ENCODE assay signal across 20 cellular contexts in genomic region chr2:200203381-200203827, GRCh38.
DNase-seq lines count a peak whose midpoint lies in the region; FAIRE-seq and TF ChIP-seq lines count a peak whose summit lies in the region.
"Had no signal": no experiment of that assay in that cellular context is flagged by ENCODE, and none has a peak within 500 bp of the region (broad histone marks: within the 10 kb centered on the region; RNA-seq: fewer than 3 reads in every experiment).

No MANE protein-coding gene starts in this region.

- no peak overlapping the region for H3K4ac ChIP-seq in H1 (replicated peaks; ENCODE audit: insufficient read length, low read depth, low read length)

- no peak overlapping the region for H2AK5ac ChIP-seq in H1 (ENCODE audit: low read depth, low read length)

- H3K4me3 ChIP-seq in HUES6 (ENCODE audit: low read depth, low read length) (no peak overlapping the region), H1 (ENCODE audit: extremely low read depth in 1 of 4, insufficient read depth in 2 of 4, low read depth in 3 of 4, low read length in 4 of 4) (peak overlapping the region in 1 of 4 experiments; percentile 24; a peak in 1 of 8 replicates), iPS-18a (ENCODE audit: low read length) (peak overlapping the region; percentile 5), thyroid gland (replicated peaks in 1 of 3) (no peak overlapping the region)

- no peak overlapping the region for H4K8ac ChIP-seq in H1 (ENCODE audit: extremely low read depth, insufficient read depth, low read length)

- H2AFZ ChIP-seq in H1 (ENCODE audit: low read length), result no peak overlapping the region

- no peak overlapping the region for H3K27ac Mint-ChIP-seq in CD14-positive monocyte
- H3K27ac Mint-ChIP-seq: T-cell had no signal

- H3K9me3 ChIP-seq in HUES6 (ENCODE audit: control insufficient read depth, insufficient read depth, low read depth, low read length), result peaks cover 9% of the 10 kb centered on the region
- H3K9me3 ChIP-seq in H1 (ENCODE audit: insufficient read depth in 2 of 2, low read depth in 1 of 2, low read length in 1 of 2), result peaks cover 0 to 4% of the 10 kb centered on the region in 2 experiments; a peak in 1 of 4 replicates
- no peaks in the 10 kb centered on the region for H3K9me3 ChIP-seq in iPS-18a (ENCODE audit: control insufficient read depth, low read depth, low read length)
- H3K9me3 ChIP-seq in thyroid gland, result no peaks in the 10 kb centered on the region
- H3K9me3 ChIP-seq: SK-N-SH had no signal

- DNase-seq in H1 (ENCODE audit: low read depth in 1 of 2, low spot score in 2 of 2) (peak in 1 of 2 experiments; percentile 23), thyroid gland (no peak), SW 1271 (lab: John Stamatoyannopoulos, UW) (no peak), NCI-H146 treated with DMSO at 0.1 percent for 48 hours (lab: John Stamatoyannopoulos, UW; ENCODE audit: unreplicated experiment) (no peak), CD14-positive monocyte (ENCODE audit: low spot score) (no peak), NCI-H187 treated with DMSO at 0.1 percent for 48 hours (lab: John Stamatoyannopoulos, UW) (no peak)
- DNase-seq: ACHN, C1 segment of cervical spinal cord, DMS79 treated with DMSO at 0.1 percent for 48 hours, NCI-H1105, NCI-H1694 treated with DMSO at 0.1 percent for 48 hours, NCI-H2227 treated with DMSO at 0.1 percent for 48 hours, NCI-H510A treated with DMSO at 0.1 percent for 48 hours, NCI-H82, RPMI8226, SHP77 treated with DMSO at 0.1 percent for 48 hours, SK-N-SH, T-cell had no signal

- 0% methylated on average over 2 of the region's 2 CpGs; no CpG with 5 or more reads in 1 of the 2 experiments for WGBS in H1 (ENCODE audit: extremely low coverage in 1 of 2, insufficient coverage in 1 of 2, insufficient read length in 1 of 2, insufficient replicate concordance in 2 of 2, low coverage in 1 of 2, low lambda C conversion rate in 2 of 2, missing lambda C conversion rate in 1 of 2), 2 experiments
- WGBS in thyroid gland, 2 donors, result 85 to 92% methylated on average over 2 of the region's 2 CpGs

- H3K4me1 Mint-ChIP-seq in CD14-positive monocyte, result peaks cover 22% of the 10 kb centered on the region
- H3K4me1 Mint-ChIP-seq: T-cell had no signal

- H2BK12ac ChIP-seq in H1 (ENCODE audit: low read depth, low read length), result no peak overlapping the region; the same call in 1 of the 2 replicates

- H3K27me3 ChIP-seq in HUES6 (ENCODE audit: control insufficient read depth, insufficient read depth, low read length), result no peaks in the 10 kb centered on the region
- H3K27me3 ChIP-seq in H1 (replicated peaks in 1 of 4; ENCODE audit: control insufficient read depth in 3 of 4, extremely low read depth in 1 of 4, insufficient read depth in 3 of 4, low read length in 3 of 4), result no peaks in the 10 kb centered on the region
- H3K27me3 ChIP-seq in iPS-18a (ENCODE audit: control insufficient read depth, insufficient read depth, low read length), result no peaks in the 10 kb centered on the region
- H3K27me3 ChIP-seq in thyroid gland, result no peaks in the 10 kb centered on the region

- peaks cover 0 to 17% (median 3%) of the 10 kb centered on the region in 7 donors for H3K9me3 Mint-ChIP-seq in CD14-positive monocyte

- H2BK5ac ChIP-seq in H1 (ENCODE audit: low read depth, low read length), result peak overlapping the region; percentile 99; the same call in 1 of the 2 replicates

- CTCF ChIA-PET in H1 (lab: Charles Lee; ENCODE audit: partially characterized antibody), result no interaction called here

- H4K20me1 ChIP-seq in H1 (replicated peaks in 1 of 2; ENCODE audit: control insufficient read depth in 1 of 2, insufficient read depth in 2 of 2, low read length in 2 of 2), result no peaks in the 10 kb centered on the region

- H3K79me1 ChIP-seq in H1 (ENCODE audit: low read depth, low read length), result no peaks in the 10 kb centered on the region; the same call in 1 of the 2 replicates

- no peaks in the 10 kb centered on the region for H3K36me3 ChIP-seq in HUES6 (ENCODE audit: control insufficient read depth, insufficient read depth, low read length)
- H3K36me3 ChIP-seq in H1 (ENCODE audit: control insufficient read depth in 2 of 4, insufficient read depth in 4 of 4, low read length in 3 of 4), result no peaks in the 10 kb centered on the region; a peak in 1 of 8 replicates
- no peaks in the 10 kb centered on the region for H3K36me3 ChIP-seq in iPS-18a (ENCODE audit: control insufficient read depth, low read depth, low read length)
- H3K36me3 ChIP-seq in thyroid gland, result no peaks in the 10 kb centered on the region

- H4K91ac ChIP-seq in H1 (replicated peaks; ENCODE audit: insufficient read length, low read length), result no peak overlapping the region

- no peak overlapping the region for H4K5ac ChIP-seq in H1 (ENCODE audit: insufficient read length, low read depth, low read length)

- TF ChIP-seq RAD21 in H1 (IDR thresholded peaks at IDR 0.05 in 1 of 2, conservative IDR thresholded peaks at IDR 0.05 in 1 of 2; ENCODE audit: low read depth in 2 of 2, low read length in 2 of 2), result no peak; a peak in 1 of 4 replicates

- H3K4me2 ChIP-seq in H1 (ENCODE audit: insufficient read depth in 1 of 2, low read depth in 2 of 2, low read length in 2 of 2), result peak overlapping the region in 1 of 2 experiments; percentile 21; a peak in 3 of 4 replicates
- H3K4me2 ChIP-seq: SK-N-SH had no signal

- TF ChIP-seq POLR2A in H1 (IDR thresholded peaks at IDR 0.05; ENCODE audit: control extremely low read depth in 1 of 2, low read depth in 2 of 2, low read length in 2 of 2) (peak; percentile 41 to 79), thyroid gland (IDR thresholded peaks at IDR 0.05) (no peak)

- H3K23me2 ChIP-seq in H1 (ENCODE audit: low read depth, low read length), result no peaks in the 10 kb centered on the region

- H3K14ac ChIP-seq in H1 (ENCODE audit: insufficient read length), result no peak overlapping the region

- no peak for TF ChIP-seq CTCF in H1 (IDR thresholded peaks at IDR 0.05; ENCODE audit: control extremely low read depth in 1 of 3, insufficient read depth in 1 of 3, low read depth in 1 of 3, low read length in 3 of 3)
- no peak for TF ChIP-seq CTCF in thyroid gland (IDR thresholded peaks at IDR 0.05)
- TF ChIP-seq CTCF in CD14-positive monocyte (IDR thresholded peaks at IDR 0.05), result no peak

- FAIRE-seq in H1 (lab: Jason Lieb, UNC), result peak; percentile 99

- no peaks in the 10 kb centered on the region for H3K36me3 Mint-ChIP-seq in CD14-positive monocyte
- H3K36me3 Mint-ChIP-seq: T-cell had no signal

- peak in 1 of 2 experiments; percentile 80; a peak in 1 of 3 replicates for TF ChIP-seq EP300 in H1 (IDR thresholded peaks at IDR 0.05; ENCODE audit: borderline replicate concordance in 1 of 2, low read depth in 2 of 2, low read length in 2 of 2)

- H3K4me1 ChIP-seq in HUES6 (ENCODE audit: control insufficient read depth, insufficient read depth, low read length), result peaks cover 52% of the 10 kb centered on the region
- peaks cover 5 to 22% (median 10%) of the 10 kb centered on the region in 4 experiments for H3K4me1 ChIP-seq in H1 (replicated peaks in 1 of 4; ENCODE audit: control insufficient read depth in 3 of 4, insufficient read depth in 4 of 4, low read length in 3 of 4)
- H3K4me1 ChIP-seq in iPS-18a (ENCODE audit: control insufficient read depth, low read depth, low read length), result peaks cover 33% of the 10 kb centered on the region
- H3K4me1 ChIP-seq in thyroid gland, result peaks cover 0 to 6% of the 10 kb centered on the region in 2 donors

- H3K9ac ChIP-seq in HUES6 (ENCODE audit: low read length) (peak overlapping the region; percentile 82), H1 (replicated peaks in 1 of 4; ENCODE audit: extremely low read depth in 1 of 4, low read depth in 3 of 4, low read length in 3 of 4) (no peak overlapping the region), iPS-18a (ENCODE audit: low read length) (peak overlapping the region; percentile 44)
- H3K9ac ChIP-seq: SK-N-SH had no signal

- H2BK120ac ChIP-seq in H1 (replicated peaks; ENCODE audit: low read depth, low read length), result peak overlapping the region; percentile 100

- H3K27me3 Mint-ChIP-seq in CD14-positive monocyte (ENCODE audit: low read depth in 3 of 3), result no peaks in the 10 kb centered on the region

- no peak overlapping the region for H3K4me3 Mint-ChIP-seq in CD14-positive monocyte
- H3K4me3 Mint-ChIP-seq: T-cell had no signal

- H3K56ac ChIP-seq in H1 (replicated peaks; ENCODE audit: insufficient read length, low read depth, low read length), result no peak overlapping the region

- no peak overlapping the region for H3K23ac ChIP-seq in H1 (ENCODE audit: insufficient read length)

- no peak overlapping the region for H3K18ac ChIP-seq in H1 (ENCODE audit: extremely low read depth, low read length)

- POLR2A ChIA-PET in H1 (lab: Charles Lee; ENCODE audit: partially characterized antibody), result interaction anchor here (1.5 kb wide), 1 partner anchor 103 kb away, joined by 4 read pairs; the partner anchor contains the start of gene SPATS2L

- no peak overlapping the region for H2BK20ac ChIP-seq in H1 (ENCODE audit: low read length)

- intact Hi-C loops in thyroid gland (cut with DNase I) (no loop called here), CD14-positive monocyte (cut with micrococcal nuclease) (no loop called here)

- H2BK15ac ChIP-seq in H1 (ENCODE audit: low read length), result no peak overlapping the region

- peak overlapping the region; percentile 95 for H3K27ac ChIP-seq in HUES6 (ENCODE audit: low read depth, low read length)
- H3K27ac ChIP-seq in H1 (ENCODE audit: low read depth, low read length), result peak overlapping the region; percentile 82
- peak overlapping the region; percentile 78 for H3K27ac ChIP-seq in iPS-18a (ENCODE audit: low read length)
- H3K27ac ChIP-seq in thyroid gland, result peak overlapping the region in 2 of 3 donors; percentile 59 to 61

- H3K79me2 ChIP-seq in H1 (ENCODE audit: control insufficient read depth in 1 of 2, insufficient read depth in 2 of 2, low read length in 2 of 2), result no peaks in the 10 kb centered on the region

TF ChIP-seq in H1, 55 proteins besides CTCF, POLR2A, EP300 and RAD21 (continues in another document):
- TF ChIP-seq TAF1 (IDR thresholded peaks at IDR 0.05; ENCODE audit: low read depth, low read length) (peak; percentile 60; the same call in 1 of the 2 replicates), RNF2 (IDR thresholded peaks at IDR 0.05; ENCODE audit: borderline replicate concordance, low read depth, low read length, missing control alignments, poor library complexity, severe bottlenecking) (no peak), BRCA1 (IDR thresholded peaks at IDR 0.05; ENCODE audit: low read depth, low read length) (no peak)

Comparison
In these comparisons a context has a peak if more than half of its experiments do, and no peak if none do; other contexts are left out.
1. H3K9ac ChIP-seq: peak in HUES6 (single experiment) and iPS-18a (single experiment); none in H1 (0 of 4).
2. POLR2A ChIP-seq: peak in H1 (2 of 2); none in thyroid gland (0 of 2).
3. Peak in every context shown above with its lines, with median percentiles within 50 percentile points of each other: H3K27ac ChIP-seq.